8 cellular contexts compared by ENCODE assay signal in the genomic region with DNA sequence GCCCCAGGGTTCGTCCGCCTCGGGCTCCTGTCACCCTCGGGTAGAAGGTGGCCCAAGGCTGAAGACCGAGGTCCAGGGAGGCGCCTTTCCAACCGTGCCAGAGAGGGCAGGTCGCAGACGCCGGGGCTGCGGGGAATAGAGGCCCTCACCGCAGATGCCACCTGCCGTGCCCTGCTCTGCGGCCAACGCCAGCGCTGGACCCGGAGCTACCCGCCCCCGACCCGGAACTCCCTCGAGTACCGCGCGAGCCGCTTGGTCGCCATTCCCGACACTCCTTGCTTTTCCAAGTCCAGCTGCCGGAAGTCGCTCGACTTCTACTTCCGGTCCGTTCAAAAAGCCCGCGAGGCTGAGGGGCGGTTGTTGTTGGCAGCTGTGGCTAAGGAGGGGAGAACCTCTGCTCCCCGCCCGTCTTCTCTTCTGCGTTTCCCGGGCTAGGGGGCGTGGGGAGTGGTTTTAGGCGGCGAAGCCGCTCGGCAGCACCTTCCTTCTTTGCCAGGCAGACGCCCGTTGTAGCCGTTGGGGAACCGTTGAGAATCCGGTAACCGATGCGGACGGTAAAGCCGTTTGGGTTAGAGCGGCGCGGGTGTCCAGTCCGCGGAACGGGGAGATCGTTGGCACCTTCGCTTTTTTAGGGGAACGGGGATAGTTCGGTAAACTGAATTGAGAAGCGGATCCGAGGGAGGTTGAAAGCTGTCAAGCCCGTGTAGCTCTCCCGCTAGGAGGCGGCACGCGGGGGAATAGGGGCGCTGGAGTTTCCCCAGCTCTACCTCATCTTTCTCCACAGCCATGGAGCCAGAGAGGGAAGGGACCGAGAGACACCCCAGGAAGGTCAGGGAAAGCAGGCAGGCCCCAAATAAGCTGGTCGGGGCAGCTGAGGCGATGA. TPM values are rescaled to one million over a fixed set of nuclear protein-coding genes. Genes with fewer than 3 reads are reported as not detected.
A peak's percentile ranks its signal among the peaks of the same experiment; 100 is the strongest.
DNase-seq lines count a peak whose midpoint lies in the region; ATAC-seq and TF ChIP-seq lines count a peak whose summit lies in the region.

A gene with protein sequence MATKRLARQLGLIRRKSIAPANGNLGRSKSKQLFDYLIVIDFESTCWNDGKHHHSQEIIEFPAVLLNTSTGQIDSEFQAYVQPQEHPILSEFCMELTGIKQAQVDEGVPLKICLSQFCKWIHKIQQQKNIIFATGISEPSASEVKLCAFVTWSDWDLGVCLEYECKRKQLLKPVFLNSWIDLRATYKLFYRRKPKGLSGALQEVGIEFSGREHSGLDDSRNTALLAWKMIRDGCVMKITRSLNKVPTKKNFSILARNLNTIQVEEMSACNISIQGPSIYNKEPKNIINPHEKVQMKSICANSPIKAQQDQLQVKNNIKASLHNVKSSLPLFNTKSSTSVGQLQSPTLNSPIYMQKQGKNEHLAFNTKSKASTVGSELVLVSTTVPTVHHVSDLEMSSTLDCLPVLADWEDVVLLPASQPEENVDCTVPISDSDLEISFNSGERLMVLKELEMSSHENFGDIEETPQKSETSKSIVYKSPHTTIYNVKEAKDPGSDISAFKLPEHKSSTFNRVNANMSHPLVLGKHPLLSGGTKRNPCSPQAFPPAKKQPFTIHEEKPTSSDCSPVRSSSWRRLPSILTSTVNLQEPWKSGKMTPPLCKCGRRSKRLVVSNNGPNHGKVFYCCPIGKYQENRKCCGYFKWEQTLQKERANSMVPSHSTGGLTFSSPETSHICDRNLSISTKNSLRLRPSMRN (minus strand): TSS at position 305 of the 883 bp plus-strand sequence. CDS start 42 bp downstream, at position 263.
A gene with protein sequence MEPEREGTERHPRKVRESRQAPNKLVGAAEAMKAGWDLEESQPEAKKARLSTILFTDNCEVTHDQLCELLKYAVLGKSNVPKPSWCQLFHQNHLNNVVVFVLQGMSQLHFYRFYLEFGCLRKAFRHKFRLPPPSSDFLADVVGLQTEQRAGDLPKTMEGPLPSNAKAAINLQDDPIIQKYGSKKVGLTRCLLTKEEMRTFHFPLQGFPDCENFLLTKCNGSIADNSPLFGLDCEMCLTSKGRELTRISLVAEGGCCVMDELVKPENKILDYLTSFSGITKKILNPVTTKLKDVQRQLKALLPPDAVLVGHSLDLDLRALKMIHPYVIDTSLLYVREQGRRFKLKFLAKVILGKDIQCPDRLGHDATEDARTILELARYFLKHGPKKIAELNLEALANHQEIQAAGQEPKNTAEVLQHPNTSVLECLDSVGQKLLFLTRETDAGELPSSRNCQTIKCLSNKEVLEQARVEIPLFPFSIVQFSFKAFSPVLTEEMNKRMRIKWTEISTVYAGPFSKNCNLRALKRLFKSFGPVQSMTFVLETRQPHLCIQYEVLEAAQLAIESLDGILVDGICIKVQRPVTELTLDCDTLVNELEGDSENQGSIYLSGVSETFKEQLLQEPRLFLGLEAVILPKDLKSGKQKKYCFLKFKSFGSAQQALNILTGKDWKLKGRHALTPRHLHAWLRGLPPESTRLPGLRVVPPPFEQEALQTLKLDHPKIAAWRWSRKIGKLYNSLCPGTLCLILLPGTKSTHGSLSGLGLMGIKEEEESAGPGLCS (plus strand): TSS at position 360 of the 883 bp plus-strand sequence. CDS start 427 bp downstream, at position 787.

- H2BK15ac ChIP-seq in H9 (ENCODE audit: low read depth, low read length), result no peak within 1 kb of the TSS

- H3K4me2 ChIP-seq in H9 (ENCODE audit: insufficient read depth, insufficient read length, low read length) (peak within 1 kb of the TSS; percentile 83), MM.1S (ENCODE audit: low read depth, low read length) (peak within 1 kb of the TSS; percentile 94), neural progenitor cell (peak within 1 kb of the TSS; percentile 89)

- in situ Hi-C loops in G401 (cut with HindIII; ENCODE audit: low sequenced_read_pairs), result no loop called here

- no peaks in the 10 kb centered on the region for H3K27me3 Mint-ChIP-seq in H9 (ENCODE audit: low read depth)
- no peaks in the 10 kb centered on the region for H3K27me3 Mint-ChIP-seq in neural progenitor cell (ENCODE audit: insufficient read depth, low read depth)

- no peak within 1 kb of the TSS for H4K91ac ChIP-seq in H9 (ENCODE audit: insufficient read length, low read depth, low read length)

- H3K9me3 Mint-ChIP-seq in H9 (no peaks in the 10 kb centered on the region), neural progenitor cell (no peaks in the 10 kb centered on the region)

- H3K23ac ChIP-seq in H9 (ENCODE audit: insufficient read length, low read depth, low read length), result no peak within 1 kb of the TSS

- peaks cover 11 to 15% of the 10 kb centered on the region in 2 experiments for H3K4me1 Mint-ChIP-seq in H9
- H3K4me1 Mint-ChIP-seq in neural progenitor cell, result peaks cover 7% of the 10 kb centered on the region

- peak; percentile 92 for ATAC-seq in foreskin keratinocyte

- H3K79me2 ChIP-seq in H9 (ENCODE audit: insufficient read depth, low read length), result no peaks in the 10 kb centered on the region
- H3K79me2 ChIP-seq in MM.1S (ENCODE audit: low read length), result 0 out of 2 replicates have a peak, but pooled peaks cover 2% of the 10 kb centered on the region
- H3K79me2 ChIP-seq in neural progenitor cell (ENCODE audit: low read depth), result peaks cover 18% of the 10 kb centered on the region

- H3K4me1 ChIP-seq in H9 (ENCODE audit: insufficient read depth, low read length) (no peaks in the 10 kb centered on the region), MM.1S (ENCODE audit: low read length) (peaks cover 3% of the 10 kb centered on the region; the same call in 1 of the 2 replicates), foreskin keratinocyte (peaks cover 5% of the 10 kb centered on the region), neural progenitor cell (peaks cover 9% of the 10 kb centered on the region), stomach smooth muscle (ENCODE audit: control insufficient read depth, insufficient read depth, low read length) (peaks cover 8% of the 10 kb centered on the region)

- H3K9ac ChIP-seq in H9 (ENCODE audit: extremely low read depth, insufficient read length, low read length), result peak within 1 kb of the TSS; percentile 74
- peak within 1 kb of the TSS; percentile 82 for H3K9ac ChIP-seq in MM.1S (ENCODE audit: low read length)
- peak within 1 kb of the TSS; percentile 66 for H3K9ac ChIP-seq in neural progenitor cell
- peak within 1 kb of the TSS; percentile 88 to 90 for H3K9ac ChIP-seq in stomach smooth muscle (ENCODE audit: low read length in 2 of 2)

- H3K14ac ChIP-seq in H9 (ENCODE audit: insufficient read depth, low read length), result peak within 1 kb of the TSS; percentile 74

- H3K9me2 ChIP-seq in MM.1S (replicated peaks; ENCODE audit: insufficient read depth, low read length), result no peaks in the 10 kb centered on the region

- H2BK120ac ChIP-seq in H9 (ENCODE audit: low read depth, low read length, poor library complexity, severe bottlenecking), result no peak within 1 kb of the TSS

- no peak within 1 kb of the TSS for H4K5ac ChIP-seq in H9 (ENCODE audit: insufficient read length, low read depth, low read length)

- H3K79me1 ChIP-seq in H9 (ENCODE audit: insufficient read depth, low read depth, low read length, poor library complexity, severe bottlenecking), result no peaks in the 10 kb centered on the region

- no peaks in the 10 kb centered on the region for H4K20me1 ChIP-seq in H9 (ENCODE audit: control insufficient read depth, insufficient read depth, insufficient read length)
- H4K20me1 ChIP-seq in MM.1S (ENCODE audit: insufficient read depth, low read length), result no peaks in the 10 kb centered on the region
- no peaks in the 10 kb centered on the region for H4K20me1 ChIP-seq in neural progenitor cell (ENCODE audit: low read depth)

- H4K8ac ChIP-seq in H9 (replicated peaks; ENCODE audit: insufficient read length, low read depth, low read length), result no peak within 1 kb of the TSS

- peak within 1 kb of the TSS; percentile 96 to 98 (median 98) for H3K27ac Mint-ChIP-seq in H9
- peak within 1 kb of the TSS; percentile 99 for H3K27ac Mint-ChIP-seq in neural progenitor cell

- H2BK20ac ChIP-seq in H9 (ENCODE audit: low read depth, low read length, poor library complexity, severe bottlenecking), result no peak within 1 kb of the TSS

- peaks cover 16% of the 10 kb centered on the region; the same call in 1 of the 2 replicates for H3F3A ChIP-seq in MM.1S (ENCODE audit: insufficient read depth, low read length)
- H3F3A ChIP-seq in neural progenitor cell (ENCODE audit: low read depth), result peaks cover 14% of the 10 kb centered on the region

- no peaks in the 10 kb centered on the region for H3K27me3 ChIP-seq in H9 (ENCODE audit: insufficient read depth, low read length)
- H3K27me3 ChIP-seq in MM.1S (replicated peaks; ENCODE audit: insufficient read depth, low read length), result no peaks in the 10 kb centered on the region
- no peaks in the 10 kb centered on the region for H3K27me3 ChIP-seq in foreskin keratinocyte
- H3K27me3 ChIP-seq in neural progenitor cell, result no peaks in the 10 kb centered on the region
- no peaks in the 10 kb centered on the region for H3K27me3 ChIP-seq in stomach smooth muscle (ENCODE audit: control insufficient read depth in 1 of 2, insufficient read depth in 2 of 2, low read length in 2 of 2)

- H2BK5ac ChIP-seq in H9 (ENCODE audit: insufficient read length, low read length), result no peak within 1 kb of the TSS

- H3K36me3 Mint-ChIP-seq in H9 (ENCODE audit: insufficient read depth in 1 of 3, low read depth in 3 of 3) (peaks cover 0 to under 1% (median 0%) of the 10 kb centered on the region in 3 experiments; a peak in 1 of 7 replicates), neural progenitor cell (peaks cover 6% of the 10 kb centered on the region)

- no peaks in the 10 kb centered on the region for H3K36me3 ChIP-seq in MM.1S (replicated peaks; ENCODE audit: insufficient read depth, low read length)
- no peaks in the 10 kb centered on the region for H3K36me3 ChIP-seq in neural progenitor cell
- H3K36me3 ChIP-seq in stomach smooth muscle (ENCODE audit: control insufficient read depth in 2 of 2, insufficient read depth in 2 of 2, low read length in 2 of 2), result no peaks in the 10 kb centered on the region

- H3K4ac ChIP-seq in H9 (ENCODE audit: low read depth, low read length), result no peak within 1 kb of the TSS

- no CpG with 5 or more reads among the region's 74 CpGs for WGBS in H9 (ENCODE audit: extremely low coverage, insufficient read length, low lambda C conversion rate)

- no peak within 1 kb of the TSS for H3T11ph ChIP-seq in H9 (ENCODE audit: low read length)

- H2BK12ac ChIP-seq in H9 (ENCODE audit: insufficient read length, low read depth, low read length), result no peak within 1 kb of the TSS

- DNase-seq in G401 (ENCODE audit: low spot score) (peak; percentile 92), H9 (peak; percentile 95), MM.1S (peak; percentile 82), SIG-M5 treated with dmso at 0.1 percent for 504 hours (lab: John Stamatoyannopoulos, UW; ENCODE audit: unreplicated experiment) (peak; percentile 92), activated gamma-delta T cell treated with Interleukin-2 at 50 U/mL for 16 hours (peak; percentile 66), foreskin keratinocyte (peak; percentile 82 to 89), neural progenitor cell (ENCODE audit: low spot score) (peak; percentile 95)

- peak within 1 kb of the TSS; percentile 35 for H3K27ac ChIP-seq in H9 (ENCODE audit: insufficient read length, low read depth, low read length)
- H3K27ac ChIP-seq in MM.1S (ENCODE audit: low read length), result peak within 1 kb of the TSS; percentile 72
- H3K27ac ChIP-seq in foreskin keratinocyte, result peak within 1 kb of the TSS; percentile 35
- H3K27ac ChIP-seq in neural progenitor cell, result peak within 1 kb of the TSS; percentile 88
- peak within 1 kb of the TSS; percentile 87 for H3K27ac ChIP-seq in stomach smooth muscle (ENCODE audit: low read length)

- peak within 1 kb of the TSS; percentile 33 for H3K18ac ChIP-seq in H9 (ENCODE audit: insufficient read length, low read depth, low read length)

- peaks cover 2% of the 10 kb centered on the region for H3K23me2 ChIP-seq in H9 (ENCODE audit: insufficient read length, low read depth, low read length, poor library complexity, severe bottlenecking)

- H3K4me3 Mint-ChIP-seq in H9, result peak within 1 kb of the TSS; percentile 95 to 98
- peak within 1 kb of the TSS; percentile 98 for H3K4me3 Mint-ChIP-seq in neural progenitor cell

- H3K4me3 ChIP-seq in MM.1S (ENCODE audit: low read length) (peak within 1 kb of the TSS; percentile 92), neural progenitor cell (peak within 1 kb of the TSS; percentile 78), stomach smooth muscle (ENCODE audit: low read length in 2 of 2) (peak within 1 kb of the TSS; percentile 77 to 94)

- no peak within 1 kb of the TSS for H2AK5ac ChIP-seq in H9 (ENCODE audit: insufficient read length, low read length)

- H3K9me3 ChIP-seq in H9 (ENCODE audit: control insufficient read depth, low read depth, low read length) (no peaks in the 10 kb centered on the region), MM.1S (replicated peaks; ENCODE audit: insufficient read depth, low read length) (no peaks in the 10 kb centered on the region), neural progenitor cell (ENCODE audit: low read depth) (no peaks in the 10 kb centered on the region), stomach smooth muscle (ENCODE audit: control insufficient read depth in 2 of 2, low read length in 2 of 2) (no peaks in the 10 kb centered on the region)

- no peak within 1 kb of the TSS for H2AFZ ChIP-seq in H9 (ENCODE audit: low read length)
- H2AFZ ChIP-seq in MM.1S (ENCODE audit: low read length), result peak within 1 kb of the TSS; percentile 98
- H2AFZ ChIP-seq in neural progenitor cell (replicated peaks), result peak within 1 kb of the TSS; percentile 98

- H3K56ac ChIP-seq in H9 (ENCODE audit: insufficient read length, low read depth, low read length), result no peak within 1 kb of the TSS

- TF ChIP-seq CTCF in H9 (conservative IDR thresholded peaks at IDR 0.05) (peak; percentile 50; the same call in 2 of the 3 replicates), MM.1S (IDR thresholded peaks at IDR 0.05; ENCODE audit: low read length) (peak; percentile 53), foreskin keratinocyte (conservative IDR thresholded peaks at IDR 0.05) (peak; percentile 67), neural progenitor cell (IDR thresholded peaks at IDR 0.05) (peak; percentile 45)

RNA-seq across cellular contexts. Expression of the first gene that starts in this region (rescaled TPM):
- 12.6 and 18.0 TPM in 2 replicates for total RNA-seq in G401 (2014; rRNA removed; shearing (Covaris generic))
- 22.4 and 24.6 TPM in 2 replicates for total RNA-seq in H9 (2021)
- 22.5 and 27.0 TPM in 2 replicates for total RNA-seq in foreskin keratinocyte
- polyA plus RNA-seq in foreskin keratinocyte, result 5.7 and 7.2 TPM in 2 replicates
- total RNA-seq in neural progenitor cell (ENCODE audit: low replicate concordance), result 46.9 and 56.4 TPM in 2 replicates

RNA-seq across cellular contexts. Expression of the second gene that starts in this region (rescaled TPM):
- 8.7 and 9.8 TPM in 2 replicates for total RNA-seq in G401 (2014; rRNA removed; shearing (Covaris generic))
- 6.7 and 7.6 TPM in 2 replicates for total RNA-seq in H9 (2021)
- total RNA-seq in foreskin keratinocyte, result 4.1 and 4.5 TPM in 2 replicates
- polyA plus RNA-seq in foreskin keratinocyte, result 2.3 and 2.6 TPM in 2 replicates
- total RNA-seq in neural progenitor cell (ENCODE audit: low replicate concordance), result 9.8 and 13.1 TPM in 2 replicates

Comparison
In these comparisons a context has a peak if more than half of its experiments do, and no peak if none do; other contexts are left out.
1. Peak in every context shown above with its lines: DNase-seq, ATAC-seq, H3K4me3 ChIP-seq and H3K27ac ChIP-seq.
2. H3K27ac ChIP-seq: peak in every context shown above with its lines; median percentile 88 in neural progenitor cell; 87 in stomach smooth muscle; 72 in MM.1S; 35 in H9; 35 in foreskin keratinocyte.